Comparison of ENCODE assay signal across 9 cellular contexts in the genomic region with DNA sequence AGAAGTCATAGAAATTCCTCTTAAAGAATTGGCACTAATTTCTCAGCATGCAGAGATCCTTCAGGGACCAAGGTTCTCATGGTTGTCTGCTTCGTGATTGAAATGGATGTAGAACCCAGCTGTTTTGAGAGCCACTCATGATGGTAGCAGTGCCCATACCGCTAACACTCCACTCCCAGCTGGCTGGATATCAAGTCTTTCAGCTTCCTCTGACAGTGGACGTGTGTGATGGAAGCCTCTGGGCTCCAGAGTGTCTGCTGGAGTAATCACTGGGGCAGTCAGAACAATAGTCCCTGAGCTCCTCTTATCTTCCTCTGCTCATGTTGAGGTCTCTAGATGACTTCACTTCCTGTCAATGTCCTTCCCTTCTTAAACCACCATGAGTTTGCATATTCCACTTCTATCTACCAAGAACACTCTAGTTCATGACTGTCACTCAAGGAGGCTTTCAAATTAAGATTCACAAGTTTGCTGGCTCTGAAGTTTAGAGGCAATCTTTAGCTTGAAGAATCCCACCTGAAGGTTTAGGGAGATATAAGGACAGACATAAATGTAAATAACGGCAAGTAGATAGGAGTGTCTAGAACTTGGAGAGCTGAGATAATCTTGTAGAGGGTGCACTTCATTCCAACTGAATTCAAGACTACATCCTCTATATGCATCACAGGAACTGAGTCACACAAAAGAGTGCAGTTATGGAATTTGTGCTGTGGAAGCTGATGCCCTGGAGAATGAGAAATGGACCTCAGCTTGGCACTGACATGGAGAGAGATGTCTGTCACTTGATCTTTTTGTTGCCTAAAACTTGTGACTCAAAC.
A peak's percentile ranks its signal among the peaks of the same experiment; 100 is the strongest.
DNase-seq lines count a peak whose midpoint lies in the region; ATAC-seq, FAIRE-seq and TF ChIP-seq lines count a peak whose summit lies in the region.
"Had no signal": no experiment of that assay in that cellular context is flagged by ENCODE, and none has a peak within 500 bp of the region (broad histone marks: within the 10 kb centered on the region; RNA-seq: fewer than 3 reads in every experiment).

No MANE protein-coding gene starts in this region.

- DNase-seq in GM12891 (ENCODE audit: insufficient read length, low spot score) (peak; percentile 17), HL-60 (ENCODE audit: low read depth in 1 of 2, low spot score in 1 of 2) (peak; percentile 40 to 80), smooth muscle cell (lab: John Stamatoyannopoulos, UW; ENCODE audit: unreplicated experiment) (no peak), PC-3 (no peak), foreskin melanocyte (no peak), stomach (no peak)
- peak; percentile 21 for DNase-seq in activated T-helper 1 cell treated with anti-CD3 and anti-CD28 coated beads, Interleukin-12 subunit alpha, Interleukin-12 subunit beta, Interleukin-2, Interleukin-4 antibody, amounts not matched to agents 30 ng/mL and 10 ng/mL and 1 ng/mL, durations not matched to agents 14 hours and 24 hours and 36 hours (ENCODE audit: low spot score)

- no peaks in the 10 kb centered on the region for H3K79me2 ChIP-seq in smooth muscle cell (ENCODE audit: low read depth)
- no peaks in the 10 kb centered on the region for H3K79me2 ChIP-seq in PC-3 (ENCODE audit: low read length)

- BruUV-seq in PC-3 (replicated peaks; lab: Mats Ljungman, UMichigan), result no TSS peak

- H3K9me3 Mint-ChIP-seq in activated T-helper 1 cell treated with anti-CD3 and anti-CD28 coated beads, Interleukin-12 subunit alpha, Interleukin-12 subunit beta, Interleukin-2, Interleukin-4 antibody, amounts not matched to agents 30 ng/mL and 10 ng/mL and 1 ng/mL, durations not matched to agents 14 hours and 24 hours and 36 hours, result peaks cover 22% of the 10 kb centered on the region

- H3K9me3 ChIP-seq in smooth muscle cell (replicated peaks; ENCODE audit: low read depth), result no peaks in the 10 kb centered on the region
- H3K9me3 ChIP-seq in PC-3 (ENCODE audit: low read length), result no peaks in the 10 kb centered on the region
- H3K9me3 ChIP-seq in stomach, result no peaks in the 10 kb centered on the region

- H3F3A ChIP-seq in smooth muscle cell (ENCODE audit: low read depth), result no peaks in the 10 kb centered on the region
- H3F3A ChIP-seq in PC-3 (ENCODE audit: low read length, unreplicated experiment), result no peaks in the 10 kb centered on the region

- H3K27ac ChIP-seq in HL-60 (replicated peaks), result peak overlapping the region; percentile 74
- H3K27ac ChIP-seq in smooth muscle cell (ENCODE audit: low read depth), result peak overlapping the region; percentile 27
- H3K27ac ChIP-seq in PC-3 (ENCODE audit: low read length), result no peak overlapping the region
- H3K27ac ChIP-seq in stomach, result peak overlapping the region in 2 of 5 donors; percentile 34 to 44

- peaks cover 15% of the 10 kb centered on the region for H3K36me3 Mint-ChIP-seq in activated T-helper 1 cell treated with anti-CD3 and anti-CD28 coated beads, Interleukin-12 subunit alpha, Interleukin-12 subunit beta, Interleukin-2, Interleukin-4 antibody, amounts not matched to agents 30 ng/mL and 10 ng/mL and 1 ng/mL, durations not matched to agents 14 hours and 24 hours and 36 hours (ENCODE audit: low read depth)

- peaks cover 43% of the 10 kb centered on the region for H3K4me1 Mint-ChIP-seq in activated T-helper 1 cell treated with anti-CD3 and anti-CD28 coated beads, Interleukin-12 subunit alpha, Interleukin-12 subunit beta, Interleukin-2, Interleukin-4 antibody, amounts not matched to agents 30 ng/mL and 10 ng/mL and 1 ng/mL, durations not matched to agents 14 hours and 24 hours and 36 hours (ENCODE audit: low read depth)

- H4K20me1 ChIP-seq in smooth muscle cell (ENCODE audit: low read depth) (no peaks in the 10 kb centered on the region), PC-3 (ENCODE audit: low read length) (no peaks in the 10 kb centered on the region)

- TF ChIP-seq POLR2A in GM12891 (IDR thresholded peaks at IDR 0.05; ENCODE audit: low read depth, low read length) (no peak), stomach (IDR thresholded peaks at IDR 0.05) (no peak)

- CTCF ChIA-PET in PC-3 (lab: Charles Lee), result no interaction called here

- POLR2A ChIA-PET in PC-3 (lab: Charles Lee; ENCODE audit: unreplicated experiment), result no interaction called here

- H2AFZ ChIP-seq in smooth muscle cell (ENCODE audit: low read depth) (no peak overlapping the region), PC-3 (ENCODE audit: low read length) (no peak overlapping the region)

- H3K9ac ChIP-seq in smooth muscle cell (ENCODE audit: low read depth), result peak overlapping the region; percentile 16
- no peak overlapping the region for H3K9ac ChIP-seq in PC-3 (ENCODE audit: low read length)

- FAIRE-seq in GM12891 (lab: Jason Lieb, UNC), result no peak

- peak overlapping the region; percentile 63 for H3K4me3 Mint-ChIP-seq in activated T-helper 1 cell treated with anti-CD3 and anti-CD28 coated beads, Interleukin-12 subunit alpha, Interleukin-12 subunit beta, Interleukin-2, Interleukin-4 antibody, amounts not matched to agents 30 ng/mL and 10 ng/mL and 1 ng/mL, durations not matched to agents 14 hours and 24 hours and 36 hours

- H3K27me3 Mint-ChIP-seq in activated T-helper 1 cell treated with anti-CD3 and anti-CD28 coated beads, Interleukin-12 subunit alpha, Interleukin-12 subunit beta, Interleukin-2, Interleukin-4 antibody, amounts not matched to agents 30 ng/mL and 10 ng/mL and 1 ng/mL, durations not matched to agents 14 hours and 24 hours and 36 hours (ENCODE audit: insufficient read depth), result peaks cover 7% of the 10 kb centered on the region

- H3K9me2 ChIP-seq in PC-3 (replicated peaks; ENCODE audit: low read length), result no peaks in the 10 kb centered on the region

- WGBS in smooth muscle cell (ENCODE audit: low lambda C conversion rate), result 67% methylated on average over 4 of the region's 4 CpGs
- WGBS in stomach, 5 donors, result 60 to 78% (median 74%) methylated on average over 4 of the region's 4 CpGs

- H3K4me1 ChIP-seq in smooth muscle cell (ENCODE audit: low read depth), result no peaks in the 10 kb centered on the region
- H3K4me1 ChIP-seq in PC-3 (ENCODE audit: insufficient read depth, low read length), result no peaks in the 10 kb centered on the region
- H3K4me1 ChIP-seq in stomach, result no peaks in the 10 kb centered on the region

- no peak for TF ChIP-seq EP300 in stomach (IDR thresholded peaks at IDR 0.05)

- TF ChIP-seq CTCF in HL-60 (IDR thresholded peaks at IDR 0.05; ENCODE audit: insufficient read depth, low read length), result no peak
- TF ChIP-seq CTCF in smooth muscle cell (IDR thresholded peaks at IDR 0.05; ENCODE audit: borderline replicate concordance, insufficient read depth, poor library complexity, severe bottlenecking), result no peak
- no peak for TF ChIP-seq CTCF in PC-3 (conservative IDR thresholded peaks at IDR 0.05; ENCODE audit: low read depth, low read length)
- no peak for TF ChIP-seq CTCF in stomach (IDR thresholded peaks at IDR 0.05)

- H3K36me3 ChIP-seq in smooth muscle cell (ENCODE audit: low read depth) (no peaks in the 10 kb centered on the region), PC-3 (ENCODE audit: low read depth, low read length) (no peaks in the 10 kb centered on the region), stomach (no peaks in the 10 kb centered on the region)

- H3K4me3 ChIP-seq in HL-60 (replicated peaks; ENCODE audit: insufficient read depth, low read length) (no peak overlapping the region), smooth muscle cell (no peak overlapping the region), PC-3 (ENCODE audit: low read length) (no peak overlapping the region), stomach (no peak overlapping the region)

- H3K27me3 ChIP-seq in HL-60 (ENCODE audit: insufficient read depth, poor library complexity, severe bottlenecking) (no peaks in the 10 kb centered on the region), smooth muscle cell (ENCODE audit: low read depth) (no peaks in the 10 kb centered on the region), PC-3 (ENCODE audit: low read length) (no peaks in the 10 kb centered on the region), stomach (no peaks in the 10 kb centered on the region)

- intact Hi-C loops in activated T-helper 1 cell treated with anti-CD3 and anti-CD28 coated beads, Interleukin-12 subunit alpha, Interleukin-12 subunit beta, Interleukin-2, Interleukin-4 antibody, amounts not matched to agents 30 ng/mL and 10 ng/mL and 1 ng/mL, durations not matched to agents 14 hours and 24 hours and 36 hours (cut with micrococcal nuclease), result loop anchor here (1.0 to 5.0 kb wide), 3 partner anchors 64 to 551 kb away; a partner anchor contains a TSS
- intact Hi-C loops in PC-3 (cut with micrococcal nuclease) (no loop called here), stomach (cut with DNase I; ENCODE audit: low total_unique reads) (no loop called here)

- ATAC-seq in GM21390 (IDR thresholded peaks at IDR 0.05; ENCODE audit: unreplicated experiment) (peak; percentile 95), PC-3 (no peak)
- ATAC-seq: Panc1 had no signal

- peak overlapping the region; percentile 88 for H3K27ac Mint-ChIP-seq in activated T-helper 1 cell treated with anti-CD3 and anti-CD28 coated beads, Interleukin-12 subunit alpha, Interleukin-12 subunit beta, Interleukin-2, Interleukin-4 antibody, amounts not matched to agents 30 ng/mL and 10 ng/mL and 1 ng/mL, durations not matched to agents 14 hours and 24 hours and 36 hours

- H3K4me2 ChIP-seq in smooth muscle cell (peak overlapping the region; percentile 41), PC-3 (ENCODE audit: low read length) (no peak overlapping the region)

TF ChIP-seq in GM12891, 5 proteins besides CTCF, POLR2A, EP300 and RAD21:
- TF ChIP-seq POU2F2 (IDR thresholded peaks at IDR 0.05; ENCODE audit: low read depth, low read length) (peak; percentile 55), SPI1 (IDR thresholded peaks at IDR 0.05; ENCODE audit: low read depth, low read length) (peak; percentile 21), POLR2AphosphoS5 (IDR thresholded peaks at IDR 0.05; ENCODE audit: low read depth, low read length) (no peak), TAF1 (IDR thresholded peaks at IDR 0.05; ENCODE audit: low read depth, low read length) (no peak), PAX5 (IDR thresholded peaks at IDR 0.05; ENCODE audit: insufficient read depth, low read length, severe bottlenecking) (no peak)

Comparison
In these comparisons a context has a peak if more than half of its experiments do, and no peak if none do; other contexts are left out.
1. DNase-seq: peak in GM12891 (single experiment), HL-60 (2 of 2) and activated T-helper 1 cell treated with anti-CD3 and anti-CD28 coated beads, Interleukin-12 subunit alpha, Interleukin-12 subunit beta, Interleukin-2, Interleukin-4 antibody, amounts not matched to agents 30 ng/mL and 10 ng/mL and 1 ng/mL, durations not matched to agents 14 hours and 24 hours and 36 hours (single experiment); none in smooth muscle cell (single experiment), PC-3 (single experiment), foreskin melanocyte (single experiment) and stomach (single experiment).